ENCODE assay signal across 1 cellular context in genomic region chr18:22683196-22683676, GRCh38.
TF ChIP-seq lines count a peak whose summit lies in the region.

No MANE protein-coding gene starts in this region.

TF ChIP-seq in HEK293, 187 proteins besides CTCF, POLR2A, EP300 and RAD21 (continued from another document and continues in another):
- TF ChIP-seq GLIS1 (tag by site-specific recombination; IDR thresholded peaks at IDR 0.05) (peak; percentile 95), SP3 (tag by site-specific recombination; IDR thresholded peaks at IDR 0.05) (0 out of 2 replicates have a peak, but pooled peaks have one; percentile 12), ZNF2 (tag by site-specific recombination; IDR thresholded peaks at IDR 0.05) (no peak), ZNF18 (tag by site-specific recombination; IDR thresholded peaks at IDR 0.05) (peak; percentile 70; the same call in 1 of the 2 replicates), GLI4 (tag by site-specific recombination; IDR thresholded peaks at IDR 0.05) (no peak), ZNF169 (tag by site-specific recombination; IDR thresholded peaks at IDR 0.05) (no peak), ZNF596 (tag by site-specific recombination; IDR thresholded peaks at IDR 0.05) (no peak), ZNF558 (tag by site-specific recombination; IDR thresholded peaks at IDR 0.05) (peak; percentile 47; the same call in 1 of the 2 replicates), ZNF610 (tag by site-specific recombination; IDR thresholded peaks at IDR 0.05; ENCODE audit: borderline replicate concordance) (peak; percentile 79; the same call in 1 of the 2 replicates), IKZF3 (tag by site-specific recombination; IDR thresholded peaks at IDR 0.05) (peak; percentile 31; the same call in 1 of the 2 replicates), ZNF391 (tag by site-specific recombination; IDR thresholded peaks at IDR 0.05; ENCODE audit: borderline replicate concordance, low read depth) (no peak), ZNF398 (tag by site-specific recombination; IDR thresholded peaks at IDR 0.05) (peak; percentile 96), ZNF211 (tag by site-specific recombination; IDR thresholded peaks at IDR 0.05; ENCODE audit: low read depth) (no peak), ZNF792 (tag by site-specific recombination; IDR thresholded peaks at IDR 0.05) (peak; percentile 71; the same call in 1 of the 2 replicates), ZNF404 (tag by site-specific recombination; IDR thresholded peaks at IDR 0.05) (no peak), ZNF280C (tag by site-specific recombination; IDR thresholded peaks at IDR 0.05) (no peak), ZNF837 (tag by site-specific recombination; IDR thresholded peaks at IDR 0.05) (no peak), ZNF707 (tag by site-specific recombination; IDR thresholded peaks at IDR 0.05) (no peak), OSR2 (tag by site-specific recombination; IDR thresholded peaks at IDR 0.05) (peak; percentile 94), ZNF121 (tag by site-specific recombination; IDR thresholded peaks at IDR 0.05) (no peak), TRIM28 (IDR thresholded peaks at IDR 0.05; ENCODE audit: borderline replicate concordance, low read length) (peak; percentile 97), BCL6B (tag by site-specific recombination; IDR thresholded peaks at IDR 0.05) (no peak), ZNF629 (tag by site-specific recombination; IDR thresholded peaks at IDR 0.05) (peak; percentile 75), ZNF830 (tag by site-specific recombination; IDR thresholded peaks at IDR 0.05; ENCODE audit: low read depth) (no peak), FEZF1 (tag by site-specific recombination; IDR thresholded peaks at IDR 0.05) (peak; percentile 63), KLF9 (tag by site-specific recombination; IDR thresholded peaks at IDR 0.05; ENCODE audit: low read depth) (no peak), KLF1 (tag by site-specific recombination; IDR thresholded peaks at IDR 0.05) (peak; percentile 82), INSM2 (tag by site-specific recombination; IDR thresholded peaks at IDR 0.05) (peak; percentile 79), GFI1B (tag by site-specific recombination; IDR thresholded peaks at IDR 0.05) (peak; percentile 38; the same call in 1 of the 2 replicates), SCRT1 (tag by site-specific recombination; IDR thresholded peaks at IDR 0.05; ENCODE audit: borderline replicate concordance) (peak; percentile 67; the same call in 1 of the 2 replicates), ZIC2 (tag by site-specific recombination; IDR thresholded peaks at IDR 0.05) (peak; percentile 63), ZNF600 (tag by site-specific recombination; IDR thresholded peaks at IDR 0.05) (peak; percentile 99), KLF10 (tag by site-specific recombination; IDR thresholded peaks at IDR 0.05) (no peak), MZF1 (tag by site-specific recombination; IDR thresholded peaks at IDR 0.05; ENCODE audit: borderline replicate concordance) (peak; percentile 90), BCL11B (tag by site-specific recombination; IDR thresholded peaks at IDR 0.05; ENCODE audit: low read depth) (peak; percentile 49; the same call in 1 of the 2 replicates), SCRT2 (tag by site-specific recombination; IDR thresholded peaks at IDR 0.05) (peak; percentile 70), ZNF366 (tag by site-specific recombination; conservative IDR thresholded peaks at IDR 0.05) (peak; percentile 84), ZNF266 (tag by site-specific recombination; IDR thresholded peaks at IDR 0.05; ENCODE audit: low read depth) (no peak), ZNF48 (tag by site-specific recombination; IDR thresholded peaks at IDR 0.05) (no peak), ZNF324 (tag by site-specific recombination; IDR thresholded peaks at IDR 0.05) (0 out of 2 replicates have a peak, but pooled peaks have one; percentile 28), SETDB1 (IDR thresholded peaks at IDR 0.05; ENCODE audit: insufficient read length, low read length) (no peak), ZNF501 (tag by site-specific recombination; IDR thresholded peaks at IDR 0.05) (peak; percentile 45; the same call in 1 of the 2 replicates), ZFP69B (tag by site-specific recombination; IDR thresholded peaks at IDR 0.05) (peak; percentile 22; the same call in 1 of the 2 replicates), KLF8 (tag by site-specific recombination; IDR thresholded peaks at IDR 0.05) (0 out of 2 replicates have a peak, but pooled peaks have one; percentile 41), ZNF660 (tag by site-specific recombination; IDR thresholded peaks at IDR 0.05) (peak; percentile 84; the same call in 1 of the 2 replicates), ZNF510 (tag by site-specific recombination; IDR thresholded peaks at IDR 0.05; ENCODE audit: insufficient replicate concordance) (no peak), ZNF10 (tag by site-specific recombination; IDR thresholded peaks at IDR 0.05) (peak; percentile 70; the same call in 1 of the 2 replicates), ZBTB48 (tag by site-specific recombination; IDR thresholded peaks at IDR 0.05) (peak; percentile 94), KLF7 (tag by site-specific recombination; IDR thresholded peaks at IDR 0.05; ENCODE audit: borderline replicate concordance) (peak; percentile 39; the same call in 1 of the 2 replicates), ZEB2 (tag by site-specific recombination; IDR thresholded peaks at IDR 0.05) (peak; percentile 51)
- TF ChIP-seq, protein P1, sequence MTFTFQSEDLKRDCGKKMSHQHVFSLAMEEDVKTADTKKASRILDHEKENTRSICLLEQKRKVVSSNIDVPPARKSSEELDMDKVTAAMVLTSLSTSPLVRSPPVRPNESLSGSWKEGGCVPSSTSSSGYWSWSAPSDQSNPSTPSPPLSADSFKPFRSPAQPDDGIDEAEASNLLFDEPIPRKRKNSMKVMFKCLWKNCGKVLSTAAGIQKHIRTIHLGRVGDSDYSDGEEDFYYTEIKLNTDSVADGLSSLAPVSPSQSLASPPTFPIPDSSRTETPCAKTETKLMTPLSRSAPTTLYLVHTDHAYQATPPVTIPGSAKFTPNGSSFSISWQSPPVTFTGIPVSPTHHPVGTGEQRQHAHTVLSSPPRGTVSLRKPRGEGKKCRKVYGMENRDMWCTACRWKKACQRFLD (tag by site-specific recombination; IDR thresholded peaks at IDR 0.05), result no peak
- TF ChIP-seq, protein P2, sequence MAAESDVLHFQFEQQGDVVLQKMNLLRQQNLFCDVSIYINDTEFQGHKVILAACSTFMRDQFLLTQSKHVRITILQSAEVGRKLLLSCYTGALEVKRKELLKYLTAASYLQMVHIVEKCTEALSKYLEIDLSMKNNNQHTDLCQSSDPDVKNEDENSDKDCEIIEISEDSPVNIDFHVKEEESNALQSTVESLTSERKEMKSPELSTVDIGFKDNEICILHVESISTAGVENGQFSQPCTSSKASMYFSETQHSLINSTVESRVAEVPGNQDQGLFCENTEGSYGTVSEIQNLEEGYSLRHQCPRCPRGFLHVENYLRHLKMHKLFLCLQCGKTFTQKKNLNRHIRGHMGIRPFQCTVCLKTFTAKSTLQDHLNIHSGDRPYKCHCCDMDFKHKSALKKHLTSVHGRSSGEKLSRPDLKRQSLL (tag by site-specific recombination; IDR thresholded peaks at IDR 0.05), result peak; percentile 55; the same call in 1 of the 2 replicates
- TF ChIP-seq, protein P3, sequence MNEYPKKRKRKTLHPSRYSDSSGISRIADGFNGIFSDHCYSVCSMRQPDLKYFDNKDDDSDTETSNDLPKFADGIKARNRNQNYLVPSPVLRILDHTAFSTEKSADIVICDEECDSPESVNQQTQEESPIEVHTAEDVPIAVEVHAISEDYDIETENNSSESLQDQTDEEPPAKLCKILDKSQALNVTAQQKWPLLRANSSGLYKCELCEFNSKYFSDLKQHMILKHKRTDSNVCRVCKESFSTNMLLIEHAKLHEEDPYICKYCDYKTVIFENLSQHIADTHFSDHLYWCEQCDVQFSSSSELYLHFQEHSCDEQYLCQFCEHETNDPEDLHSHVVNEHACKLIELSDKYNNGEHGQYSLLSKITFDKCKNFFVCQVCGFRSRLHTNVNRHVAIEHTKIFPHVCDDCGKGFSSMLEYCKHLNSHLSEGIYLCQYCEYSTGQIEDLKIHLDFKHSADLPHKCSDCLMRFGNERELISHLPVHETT (tag by site-specific recombination; IDR thresholded peaks at IDR 0.05), result peak; percentile 25; the same call in 1 of the 2 replicates
- TF ChIP-seq, protein P4, sequence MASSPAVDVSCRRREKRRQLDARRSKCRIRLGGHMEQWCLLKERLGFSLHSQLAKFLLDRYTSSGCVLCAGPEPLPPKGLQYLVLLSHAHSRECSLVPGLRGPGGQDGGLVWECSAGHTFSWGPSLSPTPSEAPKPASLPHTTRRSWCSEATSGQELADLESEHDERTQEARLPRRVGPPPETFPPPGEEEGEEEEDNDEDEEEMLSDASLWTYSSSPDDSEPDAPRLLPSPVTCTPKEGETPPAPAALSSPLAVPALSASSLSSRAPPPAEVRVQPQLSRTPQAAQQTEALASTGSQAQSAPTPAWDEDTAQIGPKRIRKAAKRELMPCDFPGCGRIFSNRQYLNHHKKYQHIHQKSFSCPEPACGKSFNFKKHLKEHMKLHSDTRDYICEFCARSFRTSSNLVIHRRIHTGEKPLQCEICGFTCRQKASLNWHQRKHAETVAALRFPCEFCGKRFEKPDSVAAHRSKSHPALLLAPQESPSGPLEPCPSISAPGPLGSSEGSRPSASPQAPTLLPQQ (tag by site-specific recombination; IDR thresholded peaks at IDR 0.05), result peak; percentile 62; the same call in 1 of the 2 replicates
- TF ChIP-seq, protein P5, sequence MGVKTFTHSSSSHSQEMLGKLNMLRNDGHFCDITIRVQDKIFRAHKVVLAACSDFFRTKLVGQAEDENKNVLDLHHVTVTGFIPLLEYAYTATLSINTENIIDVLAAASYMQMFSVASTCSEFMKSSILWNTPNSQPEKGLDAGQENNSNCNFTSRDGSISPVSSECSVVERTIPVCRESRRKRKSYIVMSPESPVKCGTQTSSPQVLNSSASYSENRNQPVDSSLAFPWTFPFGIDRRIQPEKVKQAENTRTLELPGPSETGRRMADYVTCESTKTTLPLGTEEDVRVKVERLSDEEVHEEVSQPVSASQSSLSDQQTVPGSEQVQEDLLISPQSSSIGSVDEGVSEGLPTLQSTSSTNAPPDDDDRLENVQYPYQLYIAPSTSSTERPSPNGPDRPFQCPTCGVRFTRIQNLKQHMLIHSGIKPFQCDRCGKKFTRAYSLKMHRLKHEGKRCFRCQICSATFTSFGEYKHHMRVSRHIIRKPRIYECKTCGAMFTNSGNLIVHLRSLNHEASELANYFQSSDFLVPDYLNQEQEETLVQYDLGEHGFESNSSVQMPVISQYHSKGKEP (tag by site-specific recombination; IDR thresholded peaks at IDR 0.05), result no peak
